ENCODE assay signal across 9 cellular contexts in genomic region chr10:18607503-18607902, GRCh38. TPM values are rescaled to one million over a fixed set of nuclear protein-coding genes. Genes with fewer than 3 reads are reported as not detected.
A peak's percentile ranks its signal among the peaks of the same experiment; 100 is the strongest.
DNase-seq lines count a peak whose midpoint lies in the region; ATAC-seq, FAIRE-seq and TF ChIP-seq lines count a peak whose summit lies in the region.
"Had no signal": no experiment of that assay in that cellular context is flagged by ENCODE, and none has a peak within 500 bp of the region (broad histone marks: within the 10 kb centered on the region; RNA-seq: fewer than 3 reads in every experiment).

No MANE protein-coding gene starts in this region.

- WGBS in hepatocyte (ENCODE audit: low lambda C conversion rate, missing lambda C conversion rate): 77% methylated on average over 1 of the region's 1 CpG

- H3K27me3 ChIP-seq in hepatocyte: no peaks in the 10 kb centered on the region

- no peaks in the 10 kb centered on the region for H3K9me2 ChIP-seq in hepatocyte (replicated peaks; ENCODE audit: insufficient read depth)

- no peak for TF ChIP-seq CTCF in hepatocyte (IDR thresholded peaks at IDR 0.05; ENCODE audit: poor library complexity)

- H3K27ac ChIP-seq in hepatocyte: no peak overlapping the region

- DNase-seq in COLO829 (ENCODE audit: low spot score) (peak; percentile 40), H54 (ENCODE audit: insufficient read length, low spot score) (peak; percentile 23), RKO (ENCODE audit: low spot score) (peak; percentile 64), hepatocyte (ENCODE audit: low spot score) (peak; percentile 71)
- DNase-seq in activated effector memory CD4-positive, alpha-beta T cell treated with anti-CD3 and anti-CD28 coated beads, Interleukin-2, amount 50 U/mL, for 16 hours: no peak
- no peak for DNase-seq in stimulated activated CD8-positive, alpha-beta memory T cell treated with anti-CD3 and anti-CD28 coated beads, Interleukin-4, amount 100 ng/mL, for 48 hours

- no peak overlapping the region for H2AFZ ChIP-seq in hepatocyte

- no peaks in the 10 kb centered on the region for H3K79me2 ChIP-seq in hepatocyte

- TF ChIP-seq POLR2A in H54 (IDR thresholded peaks at IDR 0.05; ENCODE audit: low read depth, low read length): no peak

- no peaks in the 10 kb centered on the region for H4K20me1 ChIP-seq in hepatocyte (ENCODE audit: insufficient read depth, poor library complexity, severe bottlenecking)

- H3K36me3 ChIP-seq in hepatocyte (replicated peaks; ENCODE audit: insufficient read depth, low read depth): no peaks in the 10 kb centered on the region

- ATAC-seq in GM18870 (IDR thresholded peaks at IDR 0.05; ENCODE audit: unreplicated experiment) (no peak), HG02759 (IDR thresholded peaks at IDR 0.05; ENCODE audit: unreplicated experiment) (no peak)

- no peak overlapping the region for H3K4me2 ChIP-seq in hepatocyte

- no peak overlapping the region for H3K4me3 ChIP-seq in hepatocyte

- no peaks in the 10 kb centered on the region for H3K9me3 ChIP-seq in hepatocyte (ENCODE audit: low read depth)

- FAIRE-seq in H54 (lab: Jason Lieb, UNC): peak; percentile 60
- FAIRE-seq: H1 had no signal

- H3K4me1 ChIP-seq in hepatocyte (ENCODE audit: insufficient read depth): peaks cover 9% of the 10 kb centered on the region

RNA-seq across cellular contexts. Expression of gene NSUN6, which starts 43.9 kb away (rescaled TPM):
- total RNA-seq in hepatocyte: 14.6 and 18.9 TPM in 2 replicates
- polyA plus RNA-seq in hepatocyte: 12.2 and 12.3 TPM in 2 replicates

RNA-seq across cellular contexts. Expression of gene ARL5B, which starts 51.7 kb away (rescaled TPM):
- 90.5 and 95.2 TPM in 2 replicates for total RNA-seq in hepatocyte
- 20.5 and 21.5 TPM in 2 replicates for polyA plus RNA-seq in hepatocyte

Comparison
In these comparisons a context has a peak if more than half of its experiments do, and no peak if none do; other contexts are left out.
1. DNase-seq: peak in COLO829 (single experiment), H54 (single experiment), RKO (single experiment) and hepatocyte (single experiment); none in activated effector memory CD4-positive, alpha-beta T cell treated with anti-CD3 and anti-CD28 coated beads, Interleukin-2, amount 50 U/mL, for 16 hours (single experiment) and stimulated activated CD8-positive, alpha-beta memory T cell treated with anti-CD3 and anti-CD28 coated beads, Interleukin-4, amount 100 ng/mL, for 48 hours (single experiment).